8 cellular contexts compared by ENCODE assay signal in the genomic region with DNA sequence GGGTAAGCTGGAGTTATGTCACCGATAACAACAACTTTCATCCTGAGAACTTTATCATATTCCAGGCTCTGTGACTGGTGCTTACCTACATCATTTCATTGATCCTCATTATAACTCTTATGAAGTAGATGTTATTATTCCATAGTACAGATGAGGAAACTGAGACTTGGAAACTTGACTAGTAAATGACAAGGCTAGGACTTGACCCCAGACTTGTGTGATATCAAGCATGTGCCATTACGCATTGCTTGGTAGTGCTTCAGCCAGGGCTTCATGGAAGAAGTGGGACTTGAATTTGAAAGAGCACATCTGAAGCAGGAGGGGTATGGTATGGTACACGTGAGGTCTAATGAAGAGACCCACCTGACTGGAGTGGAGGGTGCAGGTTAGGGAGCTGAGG.
"Had no signal": no experiment of that assay in that cellular context is flagged by ENCODE, and none has a peak within 500 bp of the region (broad histone marks: within the 10 kb centered on the region; RNA-seq: fewer than 3 reads in every experiment).

No MANE protein-coding gene starts in this region.

- ATAC-seq: GM12878 had no signal

- FAIRE-seq: G401.6, GM12878, GM12891, GM12892, GM18507, GM19239 had no signal

- DNase-seq: GDM1, GF-D8 had no signal

- H3K4me3 ChIP-seq: GM12878 had no signal
